ENCODE assay signal across 7 cellular contexts in genomic region chr10:74213571-74214162, GRCh38.
DNase-seq lines count a peak whose midpoint lies in the region; FAIRE-seq and TF ChIP-seq lines count a peak whose summit lies in the region.

No MANE protein-coding gene starts in this region.

- H4K20me1 ChIP-seq in DOHH2 (ENCODE audit: control insufficient read depth, insufficient read depth, low read depth, low read length), result no peaks in the 10 kb centered on the region

- H3K4me3 ChIP-seq in DOHH2 (ENCODE audit: low read length) (no peak overlapping the region), esophagus muscularis mucosa (no peak overlapping the region), spleen (no peak overlapping the region)

- H3K27me3 ChIP-seq in DOHH2 (ENCODE audit: control insufficient read depth, low read length) (no peaks in the 10 kb centered on the region), esophagus muscularis mucosa (no peaks in the 10 kb centered on the region), spleen (replicated peaks in 1 of 7) (no peaks in the 10 kb centered on the region)

- H3K4me1 ChIP-seq in DOHH2 (ENCODE audit: control insufficient read depth, low read length) (peaks cover 5% of the 10 kb centered on the region), esophagus muscularis mucosa (no peaks in the 10 kb centered on the region), spleen (peaks cover 0 to 30% (median 0%) of the 10 kb centered on the region in 6 donors)

- 0 out of 2 replicates have a peak, but pooled peaks cover 2% of the 10 kb centered on the region for H3F3A ChIP-seq in DOHH2 (ENCODE audit: control insufficient read depth, insufficient read depth)

- H3K4me2 ChIP-seq in DOHH2 (ENCODE audit: low read length), result no peak overlapping the region

- DNase-seq in activated CD4-positive, alpha-beta T cell treated with anti-CD3 and anti-CD28 coated beads for 48 hours, result peak; percentile 54
- DNase-seq in esophagus muscularis mucosa (ENCODE audit: extremely low spot score), result no peak
- no peak for DNase-seq in spleen
- DNase-seq in GM12891 (ENCODE audit: insufficient read length, low spot score), result no peak
- DNase-seq in islet precursor cell, result no peak

- TF ChIP-seq CTCF in DOHH2 (IDR thresholded peaks at IDR 0.05; ENCODE audit: low read depth, low read length, poor library complexity, severe bottlenecking) (peak; percentile 65), esophagus muscularis mucosa (IDR thresholded peaks at IDR 0.05) (peak; percentile 8 to 38 (median 23)), spleen (IDR thresholded peaks at IDR 0.05 in 8 of 11, conservative IDR thresholded peaks at IDR 0.05 in 3 of 11) (peak in 8 of 11 experiments; percentile 9 to 53 (median 39))

- intact Hi-C loops in esophagus muscularis mucosa (cut with DNase I) (no loop called here), spleen (cut with DNase I; ENCODE audit: low total_unique reads) (no loop called here)

- no peaks in the 10 kb centered on the region for H3K36me3 ChIP-seq in DOHH2 (ENCODE audit: control insufficient read depth, low read length)
- H3K36me3 ChIP-seq in esophagus muscularis mucosa, result no peaks in the 10 kb centered on the region
- peaks cover 0 to 6% (median 0%) of the 10 kb centered on the region in 6 donors for H3K36me3 ChIP-seq in spleen

- TF ChIP-seq POLR2A in esophagus muscularis mucosa (IDR thresholded peaks at IDR 0.05; ENCODE audit: low read depth), result no peak
- TF ChIP-seq POLR2A in spleen (IDR thresholded peaks at IDR 0.05), result no peak
- no peak for TF ChIP-seq POLR2A in GM12891 (IDR thresholded peaks at IDR 0.05; ENCODE audit: low read depth, low read length)

- H3K9me2 ChIP-seq in DOHH2 (replicated peaks; ENCODE audit: control insufficient read depth, low read length), result no peaks in the 10 kb centered on the region

- FAIRE-seq in GM12891 (lab: Jason Lieb, UNC), result no peak

- H3K79me2 ChIP-seq in DOHH2 (ENCODE audit: control insufficient read depth, low read length), result peaks cover 15% of the 10 kb centered on the region

- TF ChIP-seq EP300 in Ishikawa (IDR thresholded peaks at IDR 0.05; ENCODE audit: borderline replicate concordance) (no peak), esophagus muscularis mucosa (IDR thresholded peaks at IDR 0.05) (no peak)

- H3K27ac ChIP-seq in DOHH2 (ENCODE audit: low read depth, low read length), result no peak overlapping the region
- no peak overlapping the region for H3K27ac ChIP-seq in esophagus muscularis mucosa (replicated peaks in 1 of 4)
- no peak overlapping the region for H3K27ac ChIP-seq in spleen

- H3K9me3 ChIP-seq in DOHH2 (ENCODE audit: control insufficient read depth, insufficient read depth, low read length) (no peaks in the 10 kb centered on the region), esophagus muscularis mucosa (no peaks in the 10 kb centered on the region), spleen (no peaks in the 10 kb centered on the region)

- TF ChIP-seq RAD21 in Ishikawa (IDR thresholded peaks at IDR 0.05; ENCODE audit: low read depth), result peak; percentile 66

- WGBS in esophagus muscularis mucosa, result 80% methylated on average over 3 of the region's 3 CpGs
- WGBS in spleen, 5 donors, result 71 to 82% (median 76%) methylated on average over 3 of the region's 3 CpGs

TF ChIP-seq in Ishikawa, 13 proteins besides CTCF, POLR2A, EP300 and RAD21:
- TF ChIP-seq FOXM1 (IDR thresholded peaks at IDR 0.05; ENCODE audit: borderline replicate concordance, low read depth), result no peak
- 0 out of 2 replicates have a peak, but pooled peaks have one; percentile 21 for TF ChIP-seq YY1 (IDR thresholded peaks at IDR 0.05; ENCODE audit: low read depth)

TF ChIP-seq in GM12891, 5 proteins besides CTCF, POLR2A, EP300 and RAD21:
- TF ChIP-seq TAF1 (IDR thresholded peaks at IDR 0.05; ENCODE audit: low read depth, low read length) (no peak), POLR2AphosphoS5 (IDR thresholded peaks at IDR 0.05; ENCODE audit: low read depth, low read length) (no peak), SPI1 (IDR thresholded peaks at IDR 0.05; ENCODE audit: low read depth, low read length) (no peak), PAX5 (IDR thresholded peaks at IDR 0.05; ENCODE audit: insufficient read depth, low read length, severe bottlenecking) (no peak), POU2F2 (IDR thresholded peaks at IDR 0.05; ENCODE audit: low read depth, low read length) (no peak)
